ENCODE assay signal across 19 cellular contexts in the genomic region with DNA sequence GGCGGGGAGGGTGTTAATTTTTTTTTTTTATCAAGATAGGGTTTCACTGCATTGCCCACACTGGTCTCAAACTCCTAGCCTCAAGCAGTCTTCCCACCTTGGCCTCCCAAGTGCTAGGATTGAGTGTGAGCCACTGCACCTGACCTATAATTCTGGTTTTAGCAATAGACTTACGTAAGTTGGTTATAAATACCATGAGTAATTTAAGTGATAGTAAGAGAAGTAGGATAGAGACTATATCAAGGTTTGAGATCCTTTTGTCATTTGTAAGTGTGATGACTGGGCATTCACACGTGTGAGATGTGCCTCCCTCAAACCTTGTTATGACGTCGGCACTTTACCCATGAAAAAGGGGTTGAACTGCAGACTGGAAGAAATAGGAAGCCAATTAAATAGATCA. TPM values are rescaled to one million over a fixed set of nuclear protein-coding genes. Genes with fewer than 3 reads are reported as not detected.
DNase-seq lines count a peak whose midpoint lies in the region; ATAC-seq and TF ChIP-seq lines count a peak whose summit lies in the region.
"Had no signal": no experiment of that assay in that cellular context is flagged by ENCODE, and none has a peak within 500 bp of the region (broad histone marks: within the 10 kb centered on the region; RNA-seq: fewer than 3 reads in every experiment).

No MANE protein-coding gene starts in this region.

- peak; percentile 44 for ATAC-seq in activated CD4-positive, alpha-beta T cell treated with anti-CD3 and anti-CD28 coated beads for 36 hours
- peak; percentile 31 for ATAC-seq in effector memory CD8-positive, alpha-beta T cell (replicated peaks)
- ATAC-seq in gastroesophageal sphincter, result no peak
- ATAC-seq: CD8-positive, alpha-beta T cell; Panc1 had no signal

- H3K4me1 ChIP-seq in Caco-2, result peaks cover 29% of the 10 kb centered on the region
- H3K4me1 ChIP-seq in gastroesophageal sphincter, result no peaks in the 10 kb centered on the region

- H3K9me3 ChIP-seq in Caco-2 (no peaks in the 10 kb centered on the region), gastroesophageal sphincter (no peaks in the 10 kb centered on the region)
- H3K9me3 ChIP-seq: MG63 had no signal

- intact Hi-C loops in activated CD4-positive, alpha-beta T cell treated with anti-CD3 and anti-CD28 coated beads for 36 hours (cut with DNase I, micrococcal nuclease), result no loop called here
- intact Hi-C loops in activated CD4-positive, alpha-beta T cell treated with anti-CD3 and anti-CD28 coated beads, Interleukin-2, amount 10 ng/mL, durations not matched to agents 24 days and 14 days (cut with micrococcal nuclease), result loop anchor here (2.0 kb wide), 1 partner anchor 13 kb away; no protein-coding TSS in a partner anchor
- intact Hi-C loops in Caco-2 (cut with micrococcal nuclease; ENCODE audit: unreplicated experiment), result loop anchor here (1.0 kb wide), 1 partner anchor 60 kb away; no protein-coding TSS in a partner anchor

- BruUV-seq in Caco-2 (replicated peaks; lab: Mats Ljungman, UMichigan), result no TSS peak

- peaks cover 9% of the 10 kb centered on the region for H3K36me3 ChIP-seq in Caco-2 (ENCODE audit: control insufficient read depth, insufficient read depth, low read length)
- H3K36me3 ChIP-seq in gastroesophageal sphincter, result peaks cover 3 to 36% of the 10 kb centered on the region in 2 donors

- TF ChIP-seq EP300 in gastroesophageal sphincter (IDR thresholded peaks at IDR 0.05), result no peak

- TF ChIP-seq CTCF in Caco-2 (IDR thresholded peaks at IDR 0.05; ENCODE audit: insufficient read depth in 1 of 2, low read depth in 1 of 2, low read length in 1 of 2, severe bottlenecking in 1 of 2, unreplicated experiment in 1 of 2) (no peak), nephron progenitor cell (IDR thresholded peaks at IDR 0.05) (no peak), gastroesophageal sphincter (IDR thresholded peaks at IDR 0.05) (no peak)

- POLR2A ChIA-PET in activated CD4-positive, alpha-beta T cell treated with anti-CD3 and anti-CD28 coated beads for 36 hours (lab: Charles Lee), result no interaction called here
- POLR2A ChIA-PET in Caco-2 (lab: Charles Lee), result no interaction called here

- H3K27ac Mint-ChIP-seq in activated CD4-positive, alpha-beta T cell treated with anti-CD3 and anti-CD28 coated beads for 36 hours, result peak overlapping the region; percentile 5
- H3K27ac Mint-ChIP-seq in activated CD4-positive, alpha-beta T cell treated with anti-CD3 and anti-CD28 coated beads, Interleukin-2, amount 10 ng/mL, durations not matched to agents 24 days and 14 days, result no peak overlapping the region
- H3K27ac Mint-ChIP-seq in Caco-2 (ENCODE audit: unreplicated experiment), result peak overlapping the region; percentile 33
- H3K27ac Mint-ChIP-seq in effector memory CD8-positive, alpha-beta T cell, result no peak overlapping the region
- H3K27ac Mint-ChIP-seq in nephron progenitor cell, result peak overlapping the region; percentile 78

- H3K27me3 ChIP-seq in Caco-2 (replicated peaks; ENCODE audit: control insufficient read depth, insufficient read depth, low read length) (no peaks in the 10 kb centered on the region), gastroesophageal sphincter (no peaks in the 10 kb centered on the region)
- H3K27me3 ChIP-seq: MG63 had no signal

- H3K27ac ChIP-seq in gastroesophageal sphincter, result no peak overlapping the region

- no peaks in the 10 kb centered on the region for H3K9me3 Mint-ChIP-seq in activated CD4-positive, alpha-beta T cell treated with anti-CD3 and anti-CD28 coated beads for 36 hours (ENCODE audit: low read depth)
- H3K9me3 Mint-ChIP-seq in activated CD4-positive, alpha-beta T cell treated with anti-CD3 and anti-CD28 coated beads, Interleukin-2, amount 10 ng/mL, durations not matched to agents 24 days and 14 days, result no peaks in the 10 kb centered on the region
- H3K9me3 Mint-ChIP-seq in Caco-2 (ENCODE audit: unreplicated experiment) (no peaks in the 10 kb centered on the region), nephron progenitor cell (peaks cover 18% of the 10 kb centered on the region)
- no peaks in the 10 kb centered on the region for H3K9me3 Mint-ChIP-seq in effector memory CD8-positive, alpha-beta T cell
- H3K9me3 Mint-ChIP-seq: CD8-positive, alpha-beta T cell had no signal

- TF ChIP-seq POLR2A in gastroesophageal sphincter (IDR thresholded peaks at IDR 0.05), result no peak

- no peak overlapping the region for H3K4me3 ChIP-seq in Caco-2 (ENCODE audit: low read depth, low read length)
- no peak overlapping the region for H3K4me3 ChIP-seq in gastroesophageal sphincter
- H3K4me3 ChIP-seq: MG63 had no signal

- 79 to 96% methylated on average over 4 to 5 of the region's 5 CpGs for WGBS in gastroesophageal sphincter (ENCODE audit: low coverage in 1 of 2), 2 donors

- H3K4me1 Mint-ChIP-seq in activated CD4-positive, alpha-beta T cell treated with anti-CD3 and anti-CD28 coated beads for 36 hours, result peaks cover 58% of the 10 kb centered on the region
- H3K4me1 Mint-ChIP-seq in activated CD4-positive, alpha-beta T cell treated with anti-CD3 and anti-CD28 coated beads, Interleukin-2, amount 10 ng/mL, durations not matched to agents 24 days and 14 days, result peaks cover 29% of the 10 kb centered on the region
- H3K4me1 Mint-ChIP-seq in Caco-2 (ENCODE audit: low read depth, unreplicated experiment) (peaks cover 69% of the 10 kb centered on the region), nephron progenitor cell (peaks cover 31% of the 10 kb centered on the region)
- H3K4me1 Mint-ChIP-seq in effector memory CD8-positive, alpha-beta T cell (ENCODE audit: low read depth in 2 of 2), result peaks cover 14 to 46% of the 10 kb centered on the region in 2 donors

- peaks cover 70% of the 10 kb centered on the region for H3K36me3 Mint-ChIP-seq in activated CD4-positive, alpha-beta T cell treated with anti-CD3 and anti-CD28 coated beads for 36 hours (ENCODE audit: low read depth)
- H3K36me3 Mint-ChIP-seq in activated CD4-positive, alpha-beta T cell treated with anti-CD3 and anti-CD28 coated beads, Interleukin-2, amount 10 ng/mL, durations not matched to agents 24 days and 14 days (ENCODE audit: low read depth), result peaks cover 71% of the 10 kb centered on the region
- H3K36me3 Mint-ChIP-seq in Caco-2 (ENCODE audit: insufficient read depth, unreplicated experiment) (peaks cover 98% of the 10 kb centered on the region), nephron progenitor cell (ENCODE audit: low read depth) (peaks cover 99% of the 10 kb centered on the region)
- peaks cover 12% of the 10 kb centered on the region for H3K36me3 Mint-ChIP-seq in effector memory CD8-positive, alpha-beta T cell (ENCODE audit: insufficient read depth)

- H3K27me3 Mint-ChIP-seq in activated CD4-positive, alpha-beta T cell treated with anti-CD3 and anti-CD28 coated beads for 36 hours, result no peaks in the 10 kb centered on the region
- no peaks in the 10 kb centered on the region for H3K27me3 Mint-ChIP-seq in activated CD4-positive, alpha-beta T cell treated with anti-CD3 and anti-CD28 coated beads, Interleukin-2, amount 10 ng/mL, durations not matched to agents 24 days and 14 days
- H3K27me3 Mint-ChIP-seq in Caco-2 (ENCODE audit: insufficient read depth, unreplicated experiment) (no peaks in the 10 kb centered on the region), nephron progenitor cell (ENCODE audit: low read depth, poor library complexity) (no peaks in the 10 kb centered on the region)
- no peaks in the 10 kb centered on the region for H3K27me3 Mint-ChIP-seq in effector memory CD8-positive, alpha-beta T cell

- CTCF ChIA-PET in activated CD4-positive, alpha-beta T cell treated with anti-CD3 and anti-CD28 coated beads for 36 hours (lab: Charles Lee), result interaction anchor here (0.7 to 1.5 kb wide), 2 partner anchors 29 to 31 kb away, joined by 3 to 5 read pairs; no protein-coding TSS in a partner anchor
- CTCF ChIA-PET in Caco-2 (lab: Charles Lee), result no interaction called here

- no peak for DNase-seq in activated CD4-positive, alpha-beta T cell treated with anti-CD3 and anti-CD28 coated beads for 36 hours
- no peak for DNase-seq in activated CD4-positive, alpha-beta T cell treated with anti-CD3 and anti-CD28 coated beads, Interleukin-2, amount 10 ng/mL, durations not matched to agents 24 days and 14 days
- DNase-seq in Caco-2 (no peak), nephron progenitor cell (no peak), COR-L47 (lab: John Stamatoyannopoulos, UW) (no peak)
- no peak for DNase-seq in effector memory CD8-positive, alpha-beta T cell
- DNase-seq in stimulated activated CD8-positive, alpha-beta memory T cell treated with anti-CD3 and anti-CD28 coated beads, Interleukin-4, amount 100 ng/mL, for 48 hours, result no peak
- DNase-seq: 8988T; CD8-positive, alpha-beta T cell; GF-D8; H7; Karpas-422; MG63; NCI-H1092 treated with DMSO at 0.1 percent for 48 hours; NCI-H1694; NCI-H2227 treated with DMSO at 0.1 percent for 48 hours; NCI-H524 had no signal

- H3K4me3 Mint-ChIP-seq in activated CD4-positive, alpha-beta T cell treated with anti-CD3 and anti-CD28 coated beads for 36 hours, result no peak overlapping the region
- no peak overlapping the region for H3K4me3 Mint-ChIP-seq in activated CD4-positive, alpha-beta T cell treated with anti-CD3 and anti-CD28 coated beads, Interleukin-2, amount 10 ng/mL, durations not matched to agents 24 days and 14 days
- H3K4me3 Mint-ChIP-seq in Caco-2 (ENCODE audit: unreplicated experiment) (no peak overlapping the region), nephron progenitor cell (no peak overlapping the region)
- no peak overlapping the region for H3K4me3 Mint-ChIP-seq in effector memory CD8-positive, alpha-beta T cell
- H3K4me3 Mint-ChIP-seq: CD8-positive, alpha-beta T cell had no signal

RNA-seq across cellular contexts. Expression of a gene that starts 22.5 kb away (rescaled TPM):
- 100 to 1,000 TPM; 187 to 211 TPM for total RNA-seq in activated CD4-positive, alpha-beta T cell treated with anti-CD3 and anti-CD28 coated beads for 36 hours
- 261 and 277 TPM in 2 replicates for total RNA-seq in activated CD4-positive, alpha-beta T cell treated with anti-CD3 and anti-CD28 coated beads, Interleukin-2, amount 10 ng/mL, durations not matched to agents 24 days and 14 days
- total RNA-seq in Caco-2 (2022), result 286 and 319 TPM in 2 replicates
- 10 to 100 TPM; 21.7 to 67.8 (median 25.8) TPM for total RNA-seq in gastroesophageal sphincter

Comparison
In these comparisons a context has a peak if more than half of its experiments do, and no peak if none do; other contexts are left out.
1. H3K27ac Mint-ChIP-seq: peak in activated CD4-positive, alpha-beta T cell treated with anti-CD3 and anti-CD28 coated beads for 36 hours (single experiment), Caco-2 (single experiment) and nephron progenitor cell (single experiment); none in activated CD4-positive, alpha-beta T cell treated with anti-CD3 and anti-CD28 coated beads, Interleukin-2, amount 10 ng/mL, durations not matched to agents 24 days and 14 days (single experiment) and effector memory CD8-positive, alpha-beta T cell (0 of 2).
2. intact Hi-C loops: an anchor here in activated CD4-positive, alpha-beta T cell treated with anti-CD3 and anti-CD28 coated beads, Interleukin-2, amount 10 ng/mL, durations not matched to agents 24 days and 14 days (2.0 kb wide) and Caco-2 (1.0 kb wide); none called in activated CD4-positive, alpha-beta T cell treated with anti-CD3 and anti-CD28 coated beads for 36 hours.